12 cellular contexts compared by ENCODE assay signal in genomic region chr5:168085321-168086040, GRCh38.
A peak's percentile ranks its signal among the peaks of the same experiment; 100 is the strongest.
DNase-seq lines count a peak whose midpoint lies in the region; ATAC-seq and TF ChIP-seq lines count a peak whose summit lies in the region.
"Had no signal": no experiment of that assay in that cellular context is flagged by ENCODE, and none has a peak within 500 bp of the region (broad histone marks: within the 10 kb centered on the region; RNA-seq: fewer than 3 reads in every experiment).

No MANE protein-coding gene starts in this region.

- TF ChIP-seq CTCF in HFFc6 (IDR thresholded peaks at IDR 0.05) (no peak), nephron progenitor cell (IDR thresholded peaks at IDR 0.05) (no peak)

- H3K27ac Mint-ChIP-seq in HFFc6 (peak overlapping the region; percentile 51; the same call in 1 of the 2 replicates), nephron progenitor cell (no peak overlapping the region)
- H3K27ac Mint-ChIP-seq: activated T-helper 17 cell treated with anti-CD3 and anti-CD28 coated beads, Interleukin-2, amount 50 U/mL, for 72 hours; stimulated activated naive CD8-positive, alpha-beta T cell treated with anti-CD3 and anti-CD28 coated beads, Interleukin-15, Interleukin-2, amounts not matched to agents 100 ng/mL and 50 ng/mL, for 24 hours had no signal

- DNase-seq in HFFc6 (peak; percentile 18), SK-N-MC (ENCODE audit: low read depth, low spot score) (peak; percentile 81), kidney glomerular epithelial cell (lab: John Stamatoyannopoulos, UW) (peak; percentile 54), NCI-H1092 treated with DMSO at 0.1 percent for 48 hours (lab: John Stamatoyannopoulos, UW) (no peak), nephron progenitor cell (no peak)
- DNase-seq: activated CD4-positive, alpha-beta T cell treated with anti-CD3 and anti-CD28 coated beads, Interleukin-2, amount 50 U/mL, for 1 hour; NCI-H1436; NCI-H446 had no signal

- ATAC-seq in HG03139 (IDR thresholded peaks at IDR 0.05; ENCODE audit: unreplicated experiment) = no peak
- ATAC-seq: activated T-helper 17 cell treated with anti-CD3 and anti-CD28 coated beads, Interleukin-2, amount 50 U/mL, for 72 hours had no signal

- H3K27me3 Mint-ChIP-seq in HFFc6 (ENCODE audit: insufficient read depth) (peaks cover 14% of the 10 kb centered on the region), nephron progenitor cell (ENCODE audit: low read depth, poor library complexity) (peaks cover 2% of the 10 kb centered on the region)

- H3K4me3 ChIP-seq in SK-N-MC = peak overlapping the region; percentile 70

- no peaks in the 10 kb centered on the region for H3K9me3 Mint-ChIP-seq in HFFc6
- H3K9me3 Mint-ChIP-seq in nephron progenitor cell = peaks cover 39% of the 10 kb centered on the region
- H3K9me3 Mint-ChIP-seq: activated T-helper 17 cell treated with anti-CD3 and anti-CD28 coated beads, Interleukin-2, amount 50 U/mL, for 72 hours had no signal

- H3K9ac ChIP-seq in SK-N-MC (ENCODE audit: insufficient read length) = no peak overlapping the region

- H3K9me3 ChIP-seq in SK-N-MC (ENCODE audit: low read depth, low read length) = no peaks in the 10 kb centered on the region

- H3K4me1 Mint-ChIP-seq in HFFc6 (ENCODE audit: low read depth) = peaks cover 34% of the 10 kb centered on the region
- H3K4me1 Mint-ChIP-seq in nephron progenitor cell = peaks cover 31% of the 10 kb centered on the region
- H3K4me1 Mint-ChIP-seq: activated T-helper 17 cell treated with anti-CD3 and anti-CD28 coated beads, Interleukin-2, amount 50 U/mL, for 72 hours had no signal

- no peaks in the 10 kb centered on the region; the same call in 1 of the 2 replicates for H3K36me3 ChIP-seq in SK-N-MC (ENCODE audit: insufficient read depth, low read length)

- no peaks in the 10 kb centered on the region for H3K36me3 Mint-ChIP-seq in HFFc6 (ENCODE audit: low read depth)
- no peaks in the 10 kb centered on the region for H3K36me3 Mint-ChIP-seq in nephron progenitor cell (ENCODE audit: low read depth)

- no peak overlapping the region; the same call in 1 of the 2 replicates for H3K4me3 Mint-ChIP-seq in HFFc6
- no peak overlapping the region for H3K4me3 Mint-ChIP-seq in nephron progenitor cell
- H3K4me3 Mint-ChIP-seq: activated T-helper 17 cell treated with anti-CD3 and anti-CD28 coated beads, Interleukin-2, amount 50 U/mL, for 72 hours; stimulated activated naive CD8-positive, alpha-beta T cell treated with anti-CD3 and anti-CD28 coated beads, Interleukin-15, Interleukin-2, amounts not matched to agents 100 ng/mL and 50 ng/mL, for 24 hours had no signal

- H3K27ac ChIP-seq in SK-N-MC (peak overlapping the region; percentile 94), temporal lobe (ENCODE audit: low read depth, low read length) (peak overlapping the region; percentile 44)

Comparison
In these comparisons a context has a peak if more than half of its experiments do, and no peak if none do; other contexts are left out.
1. DNase-seq: peak in HFFc6 (single experiment), SK-N-MC (single experiment) and kidney glomerular epithelial cell (single experiment); none in NCI-H1092 treated with DMSO at 0.1 percent for 48 hours (single experiment) and nephron progenitor cell (single experiment).